ENCODE assay signal across 8 cellular contexts in genomic region chr2:219430633-219431615, GRCh38. TPM values are rescaled to one million over a fixed set of nuclear protein-coding genes. Genes with fewer than 3 reads are reported as not detected.
A peak's percentile ranks its signal among the peaks of the same experiment; 100 is the strongest.
DNase-seq lines count a peak whose midpoint lies in the region; ATAC-seq and TF ChIP-seq lines count a peak whose summit lies in the region.

No MANE protein-coding gene starts in this region.

- H3K4ac ChIP-seq in IMR-90 (ENCODE audit: low read depth, low read length) = peak overlapping the region; percentile 64

- POLR2A ChIA-PET in IMR-90 (lab: Charles Lee; ENCODE audit: unreplicated experiment) = no interaction called here

- H3K4me1 ChIP-seq in IMR-90 (ENCODE audit: control insufficient read depth, insufficient read depth, low read length) = peaks cover 8% of the 10 kb centered on the region

- no peak overlapping the region for H3K4me3 ChIP-seq in IMR-90 (ENCODE audit: insufficient read depth, low read depth, low read length)

- peak; percentile 53 for TF ChIP-seq CTCF in IMR-90 (conservative IDR thresholded peaks at IDR 0.05; ENCODE audit: low read depth, low read length)

- H3K27me3 ChIP-seq in IMR-90 (ENCODE audit: control insufficient read depth, insufficient read depth, low read length) = no peaks in the 10 kb centered on the region; the same call in 1 of the 2 replicates

- H2BK15ac ChIP-seq in IMR-90 (ENCODE audit: low read depth, low read length) = no peak overlapping the region

- peak; percentile 60 for TF ChIP-seq RAD21 in IMR-90 (IDR thresholded peaks at IDR 0.05; ENCODE audit: low read length)

- H2BK5ac ChIP-seq in IMR-90 (ENCODE audit: low read depth, low read length, poor library complexity, severe bottlenecking) = no peak overlapping the region

- H4K8ac ChIP-seq in IMR-90 (ENCODE audit: low read depth in 2 of 2, low read length in 2 of 2) = peak overlapping the region in 1 of 2 experiments; percentile 67; a peak in 2 of 4 replicates

- CTCF ChIA-PET in IMR-90 (lab: Yijun Ruan, JAX) = interaction anchor here (1.0 to 1.3 kb wide), 4 partner anchors 32 to 99 kb away, joined by 3 read pairs; no protein-coding TSS in a partner anchor

- ATAC-seq in IMR-90 (ENCODE audit: low read depth) (peak; percentile 90), GM18861 (IDR thresholded peaks at IDR 0.05; ENCODE audit: unreplicated experiment) (no peak), HG02642 (IDR thresholded peaks at IDR 0.05; ENCODE audit: poor library complexity, unreplicated experiment) (no peak)

- 0 out of 2 replicates have a peak overlapping the region, but pooled peaks have one; percentile 18 for H2BK20ac ChIP-seq in IMR-90 (ENCODE audit: low read depth, low read length)

- peak overlapping the region; percentile 59; the same call in 1 of the 2 replicates for H3K23ac ChIP-seq in IMR-90 (ENCODE audit: low read depth, low read length)

- no peak overlapping the region for H3K56ac ChIP-seq in IMR-90 (ENCODE audit: extremely low read depth, insufficient read depth, low read length)

- H3K4me3 Mint-ChIP-seq in activated T-helper 2 cell treated with anti-CD3 and anti-CD28 coated beads, Interferon-gamma antibody, Interleukin-2, Interleukin-4, amounts not matched to agents 10 μg/mL and 5 μg/mL and 100 μg/mL, durations not matched to agents 14 hours and 24 hours and 36 hours (ENCODE audit: low read depth) = no peak overlapping the region

- no peaks in the 10 kb centered on the region for H4K20me1 ChIP-seq in IMR-90 (ENCODE audit: insufficient read depth, low read length)

- in situ Hi-C loops in IMR-90 (cut with MboI; ENCODE audit: low sequenced_read_pairs) = no loop called here

- H3K27me3 Mint-ChIP-seq in activated T-helper 2 cell treated with anti-CD3 and anti-CD28 coated beads, Interferon-gamma antibody, Interleukin-2, Interleukin-4, amounts not matched to agents 10 μg/mL and 5 μg/mL and 100 μg/mL, durations not matched to agents 14 hours and 24 hours and 36 hours (ENCODE audit: low read depth) = peaks cover 36% of the 10 kb centered on the region

- H3K27ac ChIP-seq in IMR-90 (ENCODE audit: insufficient read depth, low read length) = no peak overlapping the region

- intact Hi-C loops in IMR-90 (cut with micrococcal nuclease) = no loop called here
- intact Hi-C loops in activated T-helper 2 cell treated with anti-CD3 and anti-CD28 coated beads, Interferon-gamma antibody, Interleukin-2, Interleukin-4, amounts not matched to agents 10 μg/mL and 5 μg/mL and 100 μg/mL, durations not matched to agents 14 hours and 24 hours and 36 hours (cut with micrococcal nuclease) = no loop called here

- no TSS peak for BruUV-seq in IMR-90 (replicated peaks; lab: Mats Ljungman, UMichigan)

- 27% methylated on average over 5 of the region's 9 CpGs; no CpG with 5 or more reads in 1 of the 2 experiments for WGBS in IMR-90 (ENCODE audit: extremely low coverage in 2 of 2, insufficient read length in 1 of 2), 2 experiments

- H2AK5ac ChIP-seq in IMR-90 (ENCODE audit: low read depth, low read length) = peak overlapping the region; percentile 70; the same call in 1 of the 2 replicates

- peak overlapping the region; percentile 6; the same call in 1 of the 2 replicates for H3K18ac ChIP-seq in IMR-90 (ENCODE audit: low read depth, low read length)

- H3K9ac ChIP-seq in IMR-90 (ENCODE audit: low read depth, low read length) = no peak overlapping the region

- peak overlapping the region; percentile 62 for H2AK9ac ChIP-seq in IMR-90 (replicated peaks; ENCODE audit: low read depth, low read length, poor library complexity)

- no peak overlapping the region for H3K4me2 ChIP-seq in IMR-90 (ENCODE audit: low read depth, low read length)

- no peaks in the 10 kb centered on the region for H3K9me1 ChIP-seq in IMR-90 (ENCODE audit: insufficient read depth, low read length)

- H3K36me3 Mint-ChIP-seq in activated T-helper 2 cell treated with anti-CD3 and anti-CD28 coated beads, Interferon-gamma antibody, Interleukin-2, Interleukin-4, amounts not matched to agents 10 μg/mL and 5 μg/mL and 100 μg/mL, durations not matched to agents 14 hours and 24 hours and 36 hours (ENCODE audit: low read depth) = no peaks in the 10 kb centered on the region

- H3K9me3 Mint-ChIP-seq in activated T-helper 2 cell treated with anti-CD3 and anti-CD28 coated beads, Interferon-gamma antibody, Interleukin-2, Interleukin-4, amounts not matched to agents 10 μg/mL and 5 μg/mL and 100 μg/mL, durations not matched to agents 14 hours and 24 hours and 36 hours = no peaks in the 10 kb centered on the region

- dilution Hi-C loops in IMR-90 (cut with HindIII; ENCODE audit: low sequenced_read_pairs, unreplicated experiment) = no loop called here

- no peak overlapping the region for H4K91ac ChIP-seq in IMR-90 (ENCODE audit: insufficient read depth, low read depth, low read length)

- H3K79me1 ChIP-seq in IMR-90 (ENCODE audit: low read depth in 1 of 2, low read length in 2 of 2) = no peaks in the 10 kb centered on the region

- no peak overlapping the region for H3K27ac Mint-ChIP-seq in activated T-helper 2 cell treated with anti-CD3 and anti-CD28 coated beads, Interferon-gamma antibody, Interleukin-2, Interleukin-4, amounts not matched to agents 10 μg/mL and 5 μg/mL and 100 μg/mL, durations not matched to agents 14 hours and 24 hours and 36 hours

- peak overlapping the region; percentile 55 for H3K14ac ChIP-seq in IMR-90 (replicated peaks; ENCODE audit: low read depth, low read length)

- H3K9me3 ChIP-seq in IMR-90 (ENCODE audit: control insufficient read depth, insufficient read depth, low read length) = no peaks in the 10 kb centered on the region

- H2BK120ac ChIP-seq in IMR-90 (ENCODE audit: low read depth, low read length) = peak overlapping the region; percentile 28; the same call in 1 of the 2 replicates

- 0 out of 2 replicates have a peak overlapping the region, but pooled peaks have one; percentile 27 for H4K5ac ChIP-seq in IMR-90 (ENCODE audit: low read depth, low read length)

- peak overlapping the region; percentile 89 for H2AFZ ChIP-seq in IMR-90 (replicated peaks; ENCODE audit: low read length, poor library complexity)

- H3K36me3 ChIP-seq in IMR-90 (ENCODE audit: control insufficient read depth, insufficient read depth, low read length) = no peaks in the 10 kb centered on the region

- H3K4me1 Mint-ChIP-seq in activated T-helper 2 cell treated with anti-CD3 and anti-CD28 coated beads, Interferon-gamma antibody, Interleukin-2, Interleukin-4, amounts not matched to agents 10 μg/mL and 5 μg/mL and 100 μg/mL, durations not matched to agents 14 hours and 24 hours and 36 hours (ENCODE audit: low read depth) = no peaks in the 10 kb centered on the region

- DNase-seq in Ammon's horn (ENCODE audit: low spot score) (peak; percentile 60), IMR-90 (peak; percentile 55), astrocyte of the hippocampus (ENCODE audit: low read depth, low spot score) (peak; percentile 72), lung microvascular endothelial cell (ENCODE audit: low read depth in 2 of 2) (peak; percentile 13 to 26), NCI-H128 (lab: John Stamatoyannopoulos, UW; ENCODE audit: unreplicated experiment) (no peak)
- no peak for DNase-seq in activated T-helper 2 cell treated with anti-CD3 and anti-CD28 coated beads, Interferon-gamma antibody, Interleukin-2, Interleukin-4, amounts not matched to agents 10 μg/mL and 5 μg/mL and 100 μg/mL, durations not matched to agents 14 hours and 24 hours and 36 hours (ENCODE audit: low spot score)

- no peak for TF ChIP-seq POLR2A in IMR-90 (IDR thresholded peaks at IDR 0.05; ENCODE audit: low read depth, low read length)

TF ChIP-seq in IMR-90, 13 proteins besides CTCF, POLR2A, EP300 and RAD21:
- TF ChIP-seq SMC3 (IDR thresholded peaks at IDR 0.05; ENCODE audit: low read depth, low read length) (peak; percentile 40), MXI1 (IDR thresholded peaks at IDR 0.05; ENCODE audit: borderline replicate concordance, low read depth, low read length) (no peak)
TF ChIP-seq in IMR-90: peak in this region for 1.

RNA-seq across cellular contexts. Expression of gene SPEG, which starts 3.7 kb away (rescaled TPM):
- 6.8 and 7.8 TPM in 2 replicates for total RNA-seq in IMR-90 (2012; rRNA removed)
- 81.6 and 109 TPM in 2 replicates for polyA plus RNA-seq in IMR-90 (2012; rRNA removed)
- 37.7 and 53.1 TPM in 2 replicates for polyA plus RNA-seq in IMR-90 (2012; cell fraction: cytosol; rRNA removed)
- polyA plus RNA-seq in IMR-90 (2012; cell fraction: nucleus; rRNA removed; ENCODE audit: low replicate concordance) = 492 and 808 TPM in 2 replicates
- under 0.01 TPM in 2 replicates for total RNA-seq in lung microvascular endothelial cell
- total RNA-seq in activated T-helper 2 cell treated with anti-CD3 and anti-CD28 coated beads, Interferon-gamma antibody, Interleukin-2, Interleukin-4, amounts not matched to agents 10 μg/mL and 5 μg/mL and 100 μg/mL, durations not matched to agents 14 hours and 24 hours and 36 hours = not detected in 2 replicates

RNA-seq across cellular contexts. Expression of gene DES, which starts 12.7 kb away (rescaled TPM):
- total RNA-seq in IMR-90 (2012; rRNA removed) = 3.3 and 4.3 TPM in 2 replicates
- 4.0 and 4.9 TPM in 2 replicates for polyA plus RNA-seq in IMR-90 (2012; rRNA removed)
- polyA plus RNA-seq in IMR-90 (2012; cell fraction: cytosol; rRNA removed) = 3.4 and 4.1 TPM in 2 replicates
- 3.2 TPM in 2 replicates for polyA plus RNA-seq in IMR-90 (2012; cell fraction: nucleus; rRNA removed; ENCODE audit: low replicate concordance)
- 0.20 TPM in 1 of 2 replicates, not detected in the other for total RNA-seq in lung microvascular endothelial cell
- total RNA-seq in activated T-helper 2 cell treated with anti-CD3 and anti-CD28 coated beads, Interferon-gamma antibody, Interleukin-2, Interleukin-4, amounts not matched to agents 10 μg/mL and 5 μg/mL and 100 μg/mL, durations not matched to agents 14 hours and 24 hours and 36 hours = not detected in 2 replicates

RNA-seq across cellular contexts. Expression of gene DNPEP, which starts 43.2 kb away (rescaled TPM):
- total RNA-seq in IMR-90 (2012; rRNA removed) (74.7 and 89.4 TPM in 2 replicates), lung microvascular endothelial cell (38.4 and 52.2 TPM in 2 replicates)
- polyA plus RNA-seq in IMR-90 (2012; rRNA removed) = 74.2 and 75.1 TPM in 2 replicates
- polyA plus RNA-seq in IMR-90 (2012; cell fraction: cytosol; rRNA removed) = 40.9 and 81.3 TPM in 2 replicates
- polyA plus RNA-seq in IMR-90 (2012; cell fraction: nucleus; rRNA removed; ENCODE audit: low replicate concordance) = 134 and 230 TPM in 2 replicates
- total RNA-seq in activated T-helper 2 cell treated with anti-CD3 and anti-CD28 coated beads, Interferon-gamma antibody, Interleukin-2, Interleukin-4, amounts not matched to agents 10 μg/mL and 5 μg/mL and 100 μg/mL, durations not matched to agents 14 hours and 24 hours and 36 hours = 117 and 120 TPM in 2 replicates

Comparison
In these comparisons a context has a peak if more than half of its experiments do, and no peak if none do; other contexts are left out.
1. DNase-seq: peak in Ammon's horn (single experiment), IMR-90 (single experiment), astrocyte of the hippocampus (single experiment) and lung microvascular endothelial cell (2 of 2); none in NCI-H128 (single experiment) and activated T-helper 2 cell treated with anti-CD3 and anti-CD28 coated beads, Interferon-gamma antibody, Interleukin-2, Interleukin-4, amounts not matched to agents 10 μg/mL and 5 μg/mL and 100 μg/mL, durations not matched to agents 14 hours and 24 hours and 36 hours (single experiment).